In the genomic region with DNA sequence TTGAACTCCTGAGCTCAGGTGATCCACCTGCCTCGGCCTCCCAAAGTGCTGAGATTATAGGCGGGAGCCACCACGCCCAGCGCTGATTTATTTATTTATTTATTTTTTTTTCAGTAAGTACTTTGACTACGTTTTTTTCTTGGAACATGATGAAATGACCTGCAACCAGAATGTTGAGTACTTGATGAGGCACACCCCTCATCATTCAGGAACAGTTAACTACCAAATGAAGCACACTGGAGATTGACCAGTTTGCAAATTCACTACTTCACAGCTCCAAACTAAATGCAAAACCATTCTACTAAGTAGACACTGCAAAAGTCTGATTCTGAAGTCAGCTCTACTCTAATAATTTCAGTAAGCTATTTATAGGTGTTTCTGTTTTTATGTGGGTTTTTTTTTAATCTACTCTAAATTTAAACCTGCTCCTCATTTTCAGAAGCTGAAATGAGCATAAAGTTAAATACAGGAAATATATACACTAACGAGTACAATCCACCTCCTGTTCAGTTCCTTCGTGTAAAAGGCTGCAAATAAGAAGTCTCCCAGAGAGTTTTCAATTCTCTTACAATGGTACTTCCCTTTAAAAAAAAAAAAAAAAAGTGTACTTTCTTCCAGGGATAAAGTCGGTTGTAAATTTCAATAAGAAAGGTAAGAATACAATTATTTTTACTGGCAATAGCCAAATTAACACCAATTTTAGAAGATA, we compare ENCODE assay signal across 8 cellular contexts. TPM values are rescaled to one million over a fixed set of nuclear protein-coding genes. Genes with fewer than 3 reads are reported as not detected.
A peak's percentile ranks its signal among the peaks of the same experiment; 100 is the strongest.
DNase-seq lines count a peak whose midpoint lies in the region; ATAC-seq and TF ChIP-seq lines count a peak whose summit lies in the region.

No MANE protein-coding gene starts in this region.

- H3K9me3 Mint-ChIP-seq in activated T-cell treated with anti-CD3 and anti-CD28 coated beads, Interleukin-2, amount 50 U/mL, for 4 hours = no peaks in the 10 kb centered on the region
- H3K9me3 Mint-ChIP-seq in activated CD4-positive, alpha-beta memory T cell treated with anti-CD3 and anti-CD28 coated beads for 36 hours = no peaks in the 10 kb centered on the region

- H3K4me1 ChIP-seq in iPS-15b (ENCODE audit: control insufficient read depth, insufficient read depth, low read length) (peaks cover 10% of the 10 kb centered on the region), tibial artery (peaks cover 0 to 62% (median 18%) of the 10 kb centered on the region in 4 donors)

- H3K4me3 ChIP-seq in iPS-15b (ENCODE audit: low read depth, low read length) (peak overlapping the region; percentile 75), tibial artery (peak overlapping the region; percentile 76 to 99)

- H3K9me3 ChIP-seq in iPS-15b (ENCODE audit: control insufficient read depth, insufficient read depth, low read length) = no peaks in the 10 kb centered on the region
- H3K9me3 ChIP-seq in tibial artery = no peaks in the 10 kb centered on the region

- H3K27ac Mint-ChIP-seq in activated CD4-positive, alpha-beta memory T cell treated with anti-CD3 and anti-CD28 coated beads for 36 hours = peak overlapping the region; percentile 45

- peak overlapping the region; percentile 87 to 95 for H3K27ac ChIP-seq in tibial artery

- H3K36me3 ChIP-seq in iPS-15b (ENCODE audit: control insufficient read depth, insufficient read depth, low read length) (no peaks in the 10 kb centered on the region), tibial artery (no peaks in the 10 kb centered on the region)

- peaks cover 52% of the 10 kb centered on the region for H3K4me1 Mint-ChIP-seq in activated T-cell treated with anti-CD3 and anti-CD28 coated beads, Interleukin-2, amount 50 U/mL, for 4 hours (ENCODE audit: low read depth)
- H3K4me1 Mint-ChIP-seq in activated CD4-positive, alpha-beta memory T cell treated with anti-CD3 and anti-CD28 coated beads for 36 hours (ENCODE audit: low read depth) = peaks cover 52% of the 10 kb centered on the region

- peak overlapping the region; percentile 86 for H3K4me3 Mint-ChIP-seq in activated T-cell treated with anti-CD3 and anti-CD28 coated beads, Interleukin-2, amount 50 U/mL, for 4 hours
- peak overlapping the region; percentile 85 for H3K4me3 Mint-ChIP-seq in activated CD4-positive, alpha-beta memory T cell treated with anti-CD3 and anti-CD28 coated beads for 36 hours

- intact Hi-C loops in activated CD4-positive, alpha-beta memory T cell treated with anti-CD3 and anti-CD28 coated beads for 36 hours (cut with micrococcal nuclease) = loop anchor here (10.0 kb wide), 3 partner anchors 259 to 759 kb away; a partner anchor contains a TSS
- intact Hi-C loops in tibial artery (cut with DNase I; ENCODE audit: low total_unique reads) = loop anchor here (10.0 kb wide), 1 partner anchor 49 kb away; a partner anchor contains a TSS

- no peak for TF ChIP-seq CTCF in tibial artery (IDR thresholded peaks at IDR 0.05)

- no peaks in the 10 kb centered on the region for H3K27me3 Mint-ChIP-seq in activated T-cell treated with anti-CD3 and anti-CD28 coated beads, Interleukin-2, amount 50 U/mL, for 4 hours (ENCODE audit: low read depth)
- no peaks in the 10 kb centered on the region for H3K27me3 Mint-ChIP-seq in activated CD4-positive, alpha-beta memory T cell treated with anti-CD3 and anti-CD28 coated beads for 36 hours

- POLR2A ChIA-PET in activated CD4-positive, alpha-beta memory T cell treated with anti-CD3 and anti-CD28 coated beads for 36 hours (lab: Charles Lee) = interaction anchor here (1.5 kb wide), 1 partner anchor 52 kb away, joined by 6 read pairs; a partner anchor contains a TSS

- H3K27me3 ChIP-seq in iPS-15b (ENCODE audit: control insufficient read depth, insufficient read depth, low read length) = no peaks in the 10 kb centered on the region
- no peaks in the 10 kb centered on the region for H3K27me3 ChIP-seq in tibial artery

- CTCF ChIA-PET in activated CD4-positive, alpha-beta memory T cell treated with anti-CD3 and anti-CD28 coated beads for 36 hours (lab: Charles Lee) = interaction anchor here (0.6 to 1.4 kb wide), 3 partner anchors 10 to 634 kb away, joined by 3 to 13 read pairs (median 3); a partner anchor contains a TSS

- no peak for DNase-seq in activated T-cell treated with anti-CD3 and anti-CD28 coated beads, Interleukin-2, amount 50 U/mL, for 4 hours
- DNase-seq in activated T-cell treated with anti-CD3 and anti-CD28 coated beads for 4 hours (no peak), tibial artery (no peak), cerebellum (ENCODE audit: low spot score) (no peak)
- no peak for DNase-seq in activated CD4-positive, alpha-beta memory T cell treated with anti-CD3 and anti-CD28 coated beads for 36 hours

- peaks cover 12% of the 10 kb centered on the region for H3K36me3 Mint-ChIP-seq in activated T-cell treated with anti-CD3 and anti-CD28 coated beads, Interleukin-2, amount 50 U/mL, for 4 hours (ENCODE audit: insufficient read depth)
- peaks cover 9% of the 10 kb centered on the region for H3K36me3 Mint-ChIP-seq in activated CD4-positive, alpha-beta memory T cell treated with anti-CD3 and anti-CD28 coated beads for 36 hours

- no peak for ATAC-seq in activated T-cell treated with anti-CD3 and anti-CD28 coated beads, Interleukin-2, amount 50 U/mL, for 4 hours
- no peak for ATAC-seq in GM21825 (IDR thresholded peaks at IDR 0.05; ENCODE audit: unreplicated experiment)
- no peak for ATAC-seq in GM18868 (IDR thresholded peaks at IDR 0.05; ENCODE audit: unreplicated experiment)

- H3K9ac ChIP-seq in iPS-15b (ENCODE audit: low read depth, low read length) = peak overlapping the region; percentile 77

RNA-seq across cellular contexts. Expression of a gene that starts 1.4 kb away (rescaled TPM):
- 10 to 100 TPM; 40.7 to 44.5 (median 41.3) TPM for total RNA-seq in activated T-cell treated with anti-CD3 and anti-CD28 coated beads, Interleukin-2, amount 50 U/mL, for 4 hours
- total RNA-seq in activated CD4-positive, alpha-beta memory T cell treated with anti-CD3 and anti-CD28 coated beads for 36 hours = 10 to 100 TPM; 39.8 to 43.6 TPM
- 49.0 TPM for total RNA-seq in cerebellum

RNA-seq across cellular contexts. Expression of a gene that starts 51.6 kb away (rescaled TPM):
- total RNA-seq in activated T-cell treated with anti-CD3 and anti-CD28 coated beads, Interleukin-2, amount 50 U/mL, for 4 hours = 10 to 100 TPM; 23.8 to 26.4 (median 25.4) TPM
- total RNA-seq in activated CD4-positive, alpha-beta memory T cell treated with anti-CD3 and anti-CD28 coated beads for 36 hours = 10 to 100 TPM; 37.8 to 44.5 TPM
- total RNA-seq in cerebellum = 30.0 TPM
